ENCODE assay signal across 8 cellular contexts in the genomic region with DNA sequence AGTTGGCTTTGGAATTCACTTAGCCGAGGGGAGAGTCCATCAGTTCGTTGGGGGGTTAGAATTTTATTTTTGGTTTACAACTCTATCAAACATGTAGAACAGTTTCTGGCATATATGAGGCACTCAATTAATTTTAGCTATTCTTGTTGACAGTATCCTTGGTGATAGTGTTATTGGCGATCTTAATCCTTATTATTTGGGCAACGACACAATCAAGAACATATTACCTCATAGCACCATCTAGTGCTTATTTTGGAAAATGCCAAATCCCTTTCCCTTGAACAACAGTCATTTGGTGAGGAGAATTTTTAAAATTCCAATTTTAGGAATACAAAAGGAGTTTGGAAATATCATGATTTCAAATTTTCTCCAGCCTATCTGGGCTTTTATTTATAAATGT. TPM values are rescaled to one million over a fixed set of nuclear protein-coding genes. Genes with fewer than 3 reads are reported as not detected.
DNase-seq lines count a peak whose midpoint lies in the region; ATAC-seq and TF ChIP-seq lines count a peak whose summit lies in the region.
"Had no signal": no experiment of that assay in that cellular context is flagged by ENCODE, and none has a peak within 500 bp of the region (broad histone marks: within the 10 kb centered on the region; RNA-seq: fewer than 3 reads in every experiment).

No MANE protein-coding gene starts in this region.

- no peaks in the 10 kb centered on the region for H3K4me1 ChIP-seq in osteoblast (ENCODE audit: insufficient read depth, low read length)

- H3K9me3 Mint-ChIP-seq in naive thymus-derived CD8-positive, alpha-beta T cell, result peaks cover 0 to 2% (median 0%) of the 10 kb centered on the region in 9 donors

- H3K4me3 Mint-ChIP-seq in naive thymus-derived CD8-positive, alpha-beta T cell, result no peak overlapping the region

- no peaks in the 10 kb centered on the region for H3K9me3 ChIP-seq in osteoblast (ENCODE audit: low read depth, low read length)

- no peak overlapping the region for H2AFZ ChIP-seq in osteoblast (ENCODE audit: low read length)

- POLR2A ChIA-PET in naive thymus-derived CD8-positive, alpha-beta T cell (lab: Charles Lee), result no interaction called here

- H3K36me3 Mint-ChIP-seq in naive thymus-derived CD8-positive, alpha-beta T cell, result no peaks in the 10 kb centered on the region

- no peaks in the 10 kb centered on the region for H3K79me2 ChIP-seq in osteoblast (ENCODE audit: insufficient read depth, low read length)

- no peak overlapping the region for H3K27ac Mint-ChIP-seq in naive thymus-derived CD8-positive, alpha-beta T cell

- no peak for TF ChIP-seq CTCF in choroid plexus epithelial cell (conservative IDR thresholded peaks at IDR 0.05; ENCODE audit: low read depth, low read length)
- peak; percentile 49 for TF ChIP-seq CTCF in osteoblast (IDR thresholded peaks at IDR 0.05; ENCODE audit: extremely low read depth, low read depth, low read length)
- TF ChIP-seq CTCF in coronary artery (IDR thresholded peaks at IDR 0.05), result no peak

- ATAC-seq in naive thymus-derived CD8-positive, alpha-beta T cell, result no peak

- DNase-seq in G401 (ENCODE audit: low spot score), result peak; percentile 38
- peak; percentile 2 to 13 for DNase-seq in Kasumi-1 (lab: John Stamatoyannopoulos, UW)
- DNase-seq in choroid plexus epithelial cell (ENCODE audit: low read depth), result peak; percentile 31
- DNase-seq in osteoblast (ENCODE audit: insufficient read length, low spot score, missing footprints), result no peak
- DNase-seq in coronary artery (ENCODE audit: low spot score), result no peak
- DNase-seq in NCI-H1930 (lab: John Stamatoyannopoulos, UW), result no peak
- DNase-seq in naive thymus-derived CD8-positive, alpha-beta T cell, result no peak
- DNase-seq: MV-4-11 had no signal

- H3K27me3 ChIP-seq in osteoblast (ENCODE audit: insufficient read depth, low read length), result peaks cover 12% of the 10 kb centered on the region

- peaks cover 0 to 1% (median 0%) of the 10 kb centered on the region in 4 donors for H3K4me1 Mint-ChIP-seq in naive thymus-derived CD8-positive, alpha-beta T cell

- no peak overlapping the region for H3K4me2 ChIP-seq in osteoblast (ENCODE audit: insufficient read depth, low read length)

- H3K27me3 Mint-ChIP-seq in naive thymus-derived CD8-positive, alpha-beta T cell, result peaks cover 3 to 11% (median 8%) of the 10 kb centered on the region in 5 donors

- no peaks in the 10 kb centered on the region for H3K36me3 ChIP-seq in osteoblast (ENCODE audit: insufficient read depth, low read length)

- no peaks in the 10 kb centered on the region for H4K20me1 ChIP-seq in osteoblast (ENCODE audit: insufficient read depth, low read length)

- in situ Hi-C loops in G401 (cut with HindIII; ENCODE audit: low sequenced_read_pairs), result no loop called here

- H3K4me3 ChIP-seq in choroid plexus epithelial cell (ENCODE audit: low read depth, low read length), result no peak overlapping the region
- no peak overlapping the region for H3K4me3 ChIP-seq in osteoblast (ENCODE audit: insufficient read depth, low read length)
- H3K4me3 ChIP-seq in coronary artery, result no peak overlapping the region

- H3K27ac ChIP-seq in osteoblast (ENCODE audit: low read depth, low read length), result no peak overlapping the region
- H3K27ac ChIP-seq in coronary artery, result no peak overlapping the region

RNA-seq across cellular contexts. Expression of a gene that starts 17.9 kb away (rescaled TPM):
- total RNA-seq in G401 (2014; rRNA removed; shearing (Covaris generic)), result 273 and 402 TPM in 2 replicates
- 118 and 124 TPM in 2 replicates for total RNA-seq in osteoblast
- total RNA-seq in naive thymus-derived CD8-positive, alpha-beta T cell, result 10 to 100 TPM; 13.6 to 14.2 TPM
- 10 to 100 TPM; 10.7 to 16.3 (median 12.6) TPM for polyA plus RNA-seq in naive thymus-derived CD8-positive, alpha-beta T cell

Comparison
In these comparisons a context has a peak if more than half of its experiments do, and no peak if none do; other contexts are left out.
1. DNase-seq: peak in G401 (single experiment), Kasumi-1 (2 of 2) and choroid plexus epithelial cell (single experiment); none in osteoblast (single experiment), coronary artery (single experiment), NCI-H1930 (0 of 2) and naive thymus-derived CD8-positive, alpha-beta T cell (0 of 10).